Comparison of ENCODE assay signal across 10 cellular contexts in genomic region chr9:107874137-107874536, GRCh38.
DNase-seq lines count a peak whose midpoint lies in the region; ATAC-seq and TF ChIP-seq lines count a peak whose summit lies in the region.
"Had no signal": no experiment of that assay in that cellular context is flagged by ENCODE, and none has a peak within 500 bp of the region (broad histone marks: within the 10 kb centered on the region; RNA-seq: fewer than 3 reads in every experiment).

No MANE protein-coding gene starts in this region.

- TF ChIP-seq CTCF in DOHH2 (IDR thresholded peaks at IDR 0.05; ENCODE audit: low read depth, low read length, poor library complexity, severe bottlenecking) (no peak), esophagus squamous epithelium (IDR thresholded peaks at IDR 0.05) (no peak)

- H3K27ac ChIP-seq in DOHH2 (ENCODE audit: low read depth, low read length) (no peak overlapping the region), esophagus squamous epithelium (no peak overlapping the region)

- H3K9me3 ChIP-seq in DOHH2 (ENCODE audit: control insufficient read depth, insufficient read depth, low read length) (no peaks in the 10 kb centered on the region), esophagus squamous epithelium (no peaks in the 10 kb centered on the region)

- no peaks in the 10 kb centered on the region for H3K79me2 ChIP-seq in DOHH2 (ENCODE audit: control insufficient read depth, low read length)

- intact Hi-C loops in esophagus squamous epithelium (cut with DNase I) = no loop called here

- H3K4me1 ChIP-seq in DOHH2 (ENCODE audit: control insufficient read depth, low read length) (peaks cover 51% of the 10 kb centered on the region), esophagus squamous epithelium (no peaks in the 10 kb centered on the region)

- peak overlapping the region; percentile 73 for H3K4me2 ChIP-seq in DOHH2 (ENCODE audit: low read length)

- H3K36me3 ChIP-seq in DOHH2 (ENCODE audit: control insufficient read depth, low read length) (no peaks in the 10 kb centered on the region), esophagus squamous epithelium (no peaks in the 10 kb centered on the region)

- DNase-seq in kidney tubule cell (ENCODE audit: low spot score) = no peak
- DNase-seq in NCI-H1436 treated with DMSO at 0.1 percent for 48 hours (lab: John Stamatoyannopoulos, UW) = no peak
- DNase-seq in H4 (ENCODE audit: low spot score) = no peak
- no peak for DNase-seq in esophagus squamous epithelium (lab: John Stamatoyannopoulos, UW)
- DNase-seq: NCI-H187 had no signal

- H3K27me3 ChIP-seq in DOHH2 (ENCODE audit: control insufficient read depth, low read length) = no peaks in the 10 kb centered on the region
- H3K27me3 ChIP-seq in esophagus squamous epithelium = no peaks in the 10 kb centered on the region

- H3K4me3 ChIP-seq in DOHH2 (ENCODE audit: low read length) (peak overlapping the region; percentile 56), esophagus squamous epithelium (no peak overlapping the region)

- no peaks in the 10 kb centered on the region for H3F3A ChIP-seq in DOHH2 (ENCODE audit: control insufficient read depth, insufficient read depth)

- no peaks in the 10 kb centered on the region for H4K20me1 ChIP-seq in DOHH2 (ENCODE audit: control insufficient read depth, insufficient read depth, low read depth, low read length)

- 80 to 92% methylated on average over 2 to 3 of the region's 3 CpGs for WGBS in esophagus squamous epithelium, 2 donors

- no peak for TF ChIP-seq POLR2A in esophagus squamous epithelium (IDR thresholded peaks at IDR 0.05)

- H3K9me2 ChIP-seq in DOHH2 (replicated peaks; ENCODE audit: control insufficient read depth, low read length) = no peaks in the 10 kb centered on the region

- peak; percentile 25 for ATAC-seq in GM19452 (IDR thresholded peaks at IDR 0.05; ENCODE audit: unreplicated experiment)
- peak; percentile 57 for ATAC-seq in HG02885 (IDR thresholded peaks at IDR 0.05; ENCODE audit: poor library complexity, unreplicated experiment)
- ATAC-seq in HG03558 (IDR thresholded peaks at IDR 0.05; ENCODE audit: extremely low read depth, unreplicated experiment) = peak; percentile 21
- ATAC-seq: WTC11 had no signal
